ENCODE assay signal across 1 cellular context in the genomic region with DNA sequence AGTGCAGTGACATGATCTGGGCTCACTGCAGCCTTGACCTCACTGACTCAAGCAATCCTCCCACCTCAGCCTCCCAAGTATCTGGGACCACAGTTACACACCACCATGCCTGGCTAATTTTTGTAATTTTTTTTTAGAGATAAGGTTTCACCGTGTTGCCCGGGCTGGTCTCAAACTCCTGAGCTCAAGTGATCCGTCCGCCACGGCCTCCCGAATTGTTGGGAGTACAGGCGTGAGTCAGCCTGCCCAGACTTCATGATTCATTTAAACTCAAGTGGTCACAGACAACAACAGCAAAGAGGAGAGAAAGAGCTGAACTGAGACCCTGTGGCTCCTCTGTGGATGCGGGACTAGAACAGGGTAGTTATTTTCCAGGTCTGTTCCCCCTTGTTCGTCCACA.
TF ChIP-seq lines count a peak whose summit lies in the region.

No MANE protein-coding gene starts in this region.

TF ChIP-seq in GM23338, 12 proteins besides CTCF, POLR2A, EP300 and RAD21 (continued from another document):
- TF ChIP-seq, protein P1, sequence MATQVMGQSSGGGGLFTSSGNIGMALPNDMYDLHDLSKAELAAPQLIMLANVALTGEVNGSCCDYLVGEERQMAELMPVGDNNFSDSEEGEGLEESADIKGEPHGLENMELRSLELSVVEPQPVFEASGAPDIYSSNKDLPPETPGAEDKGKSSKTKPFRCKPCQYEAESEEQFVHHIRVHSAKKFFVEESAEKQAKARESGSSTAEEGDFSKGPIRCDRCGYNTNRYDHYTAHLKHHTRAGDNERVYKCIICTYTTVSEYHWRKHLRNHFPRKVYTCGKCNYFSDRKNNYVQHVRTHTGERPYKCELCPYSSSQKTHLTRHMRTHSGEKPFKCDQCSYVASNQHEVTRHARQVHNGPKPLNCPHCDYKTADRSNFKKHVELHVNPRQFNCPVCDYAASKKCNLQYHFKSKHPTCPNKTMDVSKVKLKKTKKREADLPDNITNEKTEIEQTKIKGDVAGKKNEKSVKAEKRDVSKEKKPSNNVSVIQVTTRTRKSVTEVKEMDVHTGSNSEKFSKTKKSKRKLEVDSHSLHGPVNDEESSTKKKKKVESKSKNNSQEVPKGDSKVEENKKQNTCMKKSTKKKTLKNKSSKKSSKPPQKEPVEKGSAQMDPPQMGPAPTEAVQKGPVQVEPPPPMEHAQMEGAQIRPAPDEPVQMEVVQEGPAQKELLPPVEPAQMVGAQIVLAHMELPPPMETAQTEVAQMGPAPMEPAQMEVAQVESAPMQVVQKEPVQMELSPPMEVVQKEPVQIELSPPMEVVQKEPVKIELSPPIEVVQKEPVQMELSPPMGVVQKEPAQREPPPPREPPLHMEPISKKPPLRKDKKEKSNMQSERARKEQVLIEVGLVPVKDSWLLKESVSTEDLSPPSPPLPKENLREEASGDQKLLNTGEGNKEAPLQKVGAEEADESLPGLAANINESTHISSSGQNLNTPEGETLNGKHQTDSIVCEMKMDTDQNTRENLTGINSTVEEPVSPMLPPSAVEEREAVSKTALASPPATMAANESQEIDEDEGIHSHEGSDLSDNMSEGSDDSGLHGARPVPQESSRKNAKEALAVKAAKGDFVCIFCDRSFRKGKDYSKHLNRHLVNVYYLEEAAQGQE (IDR thresholded peaks at IDR 0.05; ENCODE audit: unreplicated experiment), result no peak
- TF ChIP-seq NANOG (IDR thresholded peaks at IDR 0.05; ENCODE audit: borderline replicate concordance) (no peak), POLR2AphosphoS5 (IDR thresholded peaks at IDR 0.05; ENCODE audit: low read depth) (no peak), CREB1 (CRISPR knock-in tag; IDR thresholded peaks at IDR 0.05; ENCODE audit: low read depth) (no peak), ZNF114 (CRISPR knock-in tag; IDR thresholded peaks at IDR 0.05) (no peak), EZH2phosphoT487 (IDR thresholded peaks at IDR 0.05; ENCODE audit: unreplicated experiment) (no peak)
